In genomic region chr10:5891009-5891408, GRCh38 we compare ENCODE assay signal across 1 cellular context.
TF ChIP-seq lines count a peak whose summit lies in the region.

No MANE protein-coding gene starts in this region.

TF ChIP-seq in SK-N-SH, 30 proteins besides CTCF, POLR2A, EP300 and RAD21 (continued from another document):
- TF ChIP-seq REST (IDR thresholded peaks at IDR 0.05; ENCODE audit: low read depth, low read length): no peak
- no peak for TF ChIP-seq JUND (IDR thresholded peaks at IDR 0.05)
- no peak for TF ChIP-seq SMC3 (IDR thresholded peaks at IDR 0.05; ENCODE audit: low read depth, low read length)
- TF ChIP-seq GABPA (IDR thresholded peaks at IDR 0.05; ENCODE audit: low read depth): no peak
- TF ChIP-seq TAF1 (IDR thresholded peaks at IDR 0.05; ENCODE audit: borderline replicate concordance, low read depth, low read length): no peak
- TF ChIP-seq FOSL2 (IDR thresholded peaks at IDR 0.05; ENCODE audit: borderline replicate concordance, low read depth): no peak
- TF ChIP-seq YY1 (IDR thresholded peaks at IDR 0.05; ENCODE audit: low read depth): no peak
- TF ChIP-seq RFX5 (IDR thresholded peaks at IDR 0.05; ENCODE audit: low read length): no peak
